ENCODE assay signal across 8 cellular contexts in the genomic region with DNA sequence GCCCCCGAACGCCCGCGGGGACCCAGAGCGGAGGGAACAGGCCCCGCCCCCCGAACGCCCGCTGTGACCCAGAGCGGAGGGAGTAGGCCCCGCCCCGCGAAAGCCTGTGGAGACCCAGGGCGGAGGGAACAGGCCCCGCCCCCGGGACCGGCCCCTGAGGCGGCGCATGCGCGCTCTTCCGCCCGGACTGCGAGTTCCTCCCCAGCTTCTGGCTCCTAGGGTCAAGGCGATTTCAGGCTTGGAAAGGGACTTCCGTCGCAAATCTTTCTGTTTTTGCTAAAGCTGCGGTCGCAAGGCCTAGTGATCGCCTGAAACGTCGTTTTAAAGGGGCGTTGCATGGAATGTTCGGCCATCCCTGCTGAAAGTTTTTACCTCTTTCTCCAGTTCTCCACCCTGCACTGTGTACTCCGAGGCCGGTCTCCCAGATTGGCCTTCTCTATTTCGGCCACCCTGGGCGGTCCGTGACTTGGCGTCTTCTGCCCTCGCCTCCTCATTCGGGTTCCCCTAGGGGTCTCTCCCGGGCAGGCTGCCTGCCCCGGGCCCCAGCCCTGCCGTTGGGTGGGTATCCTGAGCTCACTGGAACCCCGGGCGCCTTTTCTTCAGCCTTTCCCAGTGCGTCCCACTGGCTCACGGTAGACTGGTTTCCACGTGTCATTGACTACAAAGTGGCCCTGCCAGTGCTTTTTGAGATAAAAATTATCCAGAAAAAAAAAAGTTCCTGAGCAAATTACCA. TPM values are rescaled to one million over a fixed set of nuclear protein-coding genes. Genes with fewer than 3 reads are reported as not detected.
DNase-seq lines count a peak whose midpoint lies in the region; ATAC-seq, FAIRE-seq and TF ChIP-seq lines count a peak whose summit lies in the region.

No MANE protein-coding gene starts in this region.

- peak overlapping the region; percentile 81 to 92 (median 90) for H3K4me3 ChIP-seq in breast epithelium
- peak overlapping the region; percentile 63 to 85 for H3K4me3 ChIP-seq in small intestine (ENCODE audit: low read depth in 1 of 2, low read length in 2 of 2)

- peak; percentile 17 for TF ChIP-seq POLR2A in breast epithelium (IDR thresholded peaks at IDR 0.05)

- TF ChIP-seq CTCF in VCaP (conservative IDR thresholded peaks at IDR 0.05) (no peak), breast epithelium (IDR thresholded peaks at IDR 0.05) (no peak)

- intact Hi-C loops in breast epithelium (cut with DNase I; ENCODE audit: low total_unique reads), result no loop called here

- in situ Hi-C loops in ACHN (cut with HindIII; ENCODE audit: low pct_ligation_motif_present, low pct_unique_long_range_greater_than_20kb, low sequenced_read_pairs), result no loop called here

- ATAC-seq in GM18870 (IDR thresholded peaks at IDR 0.05; ENCODE audit: unreplicated experiment) (peak; percentile 67), HG03108 (IDR thresholded peaks at IDR 0.05; ENCODE audit: unreplicated experiment) (peak; percentile 88)

- no peaks in the 10 kb centered on the region for H3K27me3 ChIP-seq in breast epithelium
- no peaks in the 10 kb centered on the region for H3K27me3 ChIP-seq in small intestine (ENCODE audit: control insufficient read depth in 2 of 2, insufficient read depth in 2 of 2, low read length in 2 of 2)

- DNase-seq in ACHN (peak; percentile 97), NCI-H2196 (lab: John Stamatoyannopoulos, UW; ENCODE audit: unreplicated experiment) (peak; percentile 99), breast epithelium (ENCODE audit: low spot score in 2 of 2) (peak; percentile 98), iPS-NIHi11 (ENCODE audit: low spot score) (peak; percentile 98), small intestine (peak; percentile 99)

- peak overlapping the region; percentile 87 for H3K27ac ChIP-seq in VCaP
- peak overlapping the region; percentile 92 to 95 for H3K27ac ChIP-seq in breast epithelium
- H3K27ac ChIP-seq in small intestine (ENCODE audit: low read depth in 1 of 2, low read length in 1 of 2), result peak overlapping the region; percentile 58 to 91

- no peak for FAIRE-seq in small intestine (lab: Jason Lieb, UNC)

- WGBS in small intestine, 3 donors, result 1 to 2% (median 1%) methylated on average over 40 to 50 of the region's 50 CpGs

- no peaks in the 10 kb centered on the region for H3K9me3 ChIP-seq in breast epithelium
- H3K9me3 ChIP-seq in small intestine (ENCODE audit: control insufficient read depth, low read depth), result no peaks in the 10 kb centered on the region

- H3K36me3 ChIP-seq in breast epithelium (no peaks in the 10 kb centered on the region), small intestine (ENCODE audit: control insufficient read depth in 2 of 2, insufficient read depth in 2 of 2, low read length in 2 of 2) (no peaks in the 10 kb centered on the region)

- no peaks in the 10 kb centered on the region for H3K4me1 ChIP-seq in breast epithelium
- H3K4me1 ChIP-seq in small intestine (ENCODE audit: control insufficient read depth in 2 of 2, insufficient read depth in 1 of 2, low read depth in 1 of 2, low read length in 1 of 2), result peaks cover 0 to 3% of the 10 kb centered on the region in 2 donors

RNA-seq across cellular contexts. Expression of a gene that starts 0.4 kb away (rescaled TPM):
- total RNA-seq in breast epithelium, result 10 to 100 TPM in 1 of 3 donors, 1 to 10 TPM in 2; 8.2 to 14.3 (median 8.8) TPM
- 1 to 10 TPM; 7.0 to 9.4 (median 7.6) TPM for polyA plus RNA-seq in small intestine

Comparison
In these comparisons a context has a peak if more than half of its experiments do, and no peak if none do; other contexts are left out.
1. Peak in every context shown above with its lines: DNase-seq, ATAC-seq, H3K4me3 ChIP-seq and H3K27ac ChIP-seq.